In the genomic region with DNA sequence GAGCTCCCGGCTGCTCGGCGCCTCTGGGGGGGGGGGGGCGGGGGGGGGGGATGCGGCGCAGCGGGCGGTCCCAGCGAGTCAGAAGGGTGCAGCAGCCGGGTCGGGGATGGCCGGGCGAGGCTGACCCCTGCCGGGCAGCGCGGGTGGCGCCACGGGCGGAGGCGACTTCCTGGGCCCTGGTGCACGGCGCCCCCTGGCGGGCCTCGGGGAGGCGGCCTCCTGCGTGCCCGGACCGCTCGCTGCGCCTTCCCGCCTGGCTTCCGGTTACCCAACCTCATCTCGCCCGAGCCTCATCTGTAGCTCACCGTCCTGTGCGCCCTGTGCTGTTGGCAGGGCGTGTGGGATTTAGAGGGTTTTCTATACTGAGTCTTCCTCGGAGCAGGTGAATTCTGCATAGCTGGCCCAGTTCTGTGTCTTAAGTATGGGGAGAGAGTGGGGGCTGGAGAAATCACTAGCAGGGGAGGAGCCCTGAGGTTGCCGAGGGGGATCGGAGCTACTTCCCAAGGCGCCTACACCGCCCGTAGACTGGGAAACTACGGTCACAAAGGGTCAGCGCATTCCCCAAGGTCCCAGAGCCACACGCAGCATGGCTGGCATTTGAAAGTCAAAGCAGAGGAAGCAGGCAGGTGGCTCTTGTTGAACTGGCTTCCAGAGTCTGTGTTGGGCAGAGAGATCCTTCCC, we compare ENCODE assay signal across 8 cellular contexts. TPM values are rescaled to one million over a fixed set of nuclear protein-coding genes. Genes with fewer than 3 reads are reported as not detected.
A peak's percentile ranks its signal among the peaks of the same experiment; 100 is the strongest.
DNase-seq lines count a peak whose midpoint lies in the region; ATAC-seq and TF ChIP-seq lines count a peak whose summit lies in the region.

No MANE protein-coding gene starts in this region.

- H3K36me3 Mint-ChIP-seq in nephron progenitor cell (ENCODE audit: low read depth) = no peaks in the 10 kb centered on the region

- WGBS in HUES64 = 2% methylated on average over 45 of the region's 46 CpGs

- no peaks in the 10 kb centered on the region for H3K36me3 ChIP-seq in HUES64 (ENCODE audit: insufficient read depth, low read length)

- H3K4me1 ChIP-seq in HUES64 (ENCODE audit: insufficient read depth, low read length) = no peaks in the 10 kb centered on the region

- TF ChIP-seq CTCF in nephron progenitor cell (IDR thresholded peaks at IDR 0.05) = peak; percentile 94

- peaks cover 63% of the 10 kb centered on the region for H3K27me3 Mint-ChIP-seq in nephron progenitor cell (ENCODE audit: low read depth, poor library complexity)

- H3K4me1 Mint-ChIP-seq in nephron progenitor cell = peaks cover 4% of the 10 kb centered on the region

- peak overlapping the region; percentile 48; the same call in 1 of the 2 replicates for H3K9ac ChIP-seq in HUES64 (ENCODE audit: low read depth, low read length)

- ATAC-seq in GM21526 (IDR thresholded peaks at IDR 0.05; ENCODE audit: low FRiP score, unreplicated experiment) = peak; percentile 89

- no peak overlapping the region for H3K27ac ChIP-seq in HUES64 (ENCODE audit: low read depth, low read length)

- no peak overlapping the region for H3K27ac Mint-ChIP-seq in nephron progenitor cell

- H3K9me3 ChIP-seq in HUES64 (ENCODE audit: insufficient read depth, low read depth, low read length) = no peaks in the 10 kb centered on the region

- peaks cover 21% of the 10 kb centered on the region for H3K27me3 ChIP-seq in HUES64 (ENCODE audit: insufficient read depth, low read length)

- peak overlapping the region; percentile 83 for H3K4me3 Mint-ChIP-seq in nephron progenitor cell

- peak; percentile 89 for DNase-seq in DMS153 treated with DMSO at 0.1 percent for 48 hours (lab: John Stamatoyannopoulos, UW; ENCODE audit: unreplicated experiment)
- DNase-seq in RPMI8226 = peak; percentile 88
- DNase-seq in activated T-helper 9 cell treated with anti-CD3 and anti-CD28 coated beads, Interleukin-2, amount 50 U/mL, for 16 hours (ENCODE audit: low read depth) = peak; percentile 80
- peak; percentile 86 for DNase-seq in fibroblast of the conjunctiva (ENCODE audit: low read depth)
- peak; percentile 97 for DNase-seq in nephron progenitor cell
- DNase-seq in stimulated activated naive CD4-positive, alpha-beta T cell treated with Interleukin-2 at 50 U/mL for 16 hours (lab: John Stamatoyannopoulos, UW) = peak; percentile 79

- H3K9me3 Mint-ChIP-seq in nephron progenitor cell = no peaks in the 10 kb centered on the region

- peak overlapping the region; percentile 58 for H3K4me3 ChIP-seq in HUES64 (ENCODE audit: low read length)

RNA-seq across cellular contexts. Expression of a gene that starts 28.3 kb away (rescaled TPM):
- not detected for polyA plus RNA-seq in HUES64 (2013, experiment 1 of 2)
- polyA plus RNA-seq in HUES64 (2013, experiment 2 of 2) = not detected

RNA-seq across cellular contexts. Expression of a gene that starts 51.5 kb away (rescaled TPM):
- 4.5 TPM for polyA plus RNA-seq in HUES64 (2013, experiment 1 of 2)
- polyA plus RNA-seq in HUES64 (2013, experiment 2 of 2) = 4.1 TPM
